Comparison of ENCODE assay signal across 20 cellular contexts in genomic region chr1:99084562-99084961, GRCh38.
DNase-seq lines count a peak whose midpoint lies in the region; ATAC-seq, FAIRE-seq and TF ChIP-seq lines count a peak whose summit lies in the region.
"Had no signal": no experiment of that assay in that cellular context is flagged by ENCODE, and none has a peak within 500 bp of the region (broad histone marks: within the 10 kb centered on the region; RNA-seq: fewer than 3 reads in every experiment).

No MANE protein-coding gene starts in this region.

- TF ChIP-seq CTCF in glutamatergic neuron (IDR thresholded peaks at IDR 0.05; ENCODE audit: partially characterized antibody, unreplicated experiment) (no peak), CD14-positive monocyte (IDR thresholded peaks at IDR 0.05) (no peak), GM23338 (conservative IDR thresholded peaks at IDR 0.05; ENCODE audit: low read depth in 2 of 2) (no peak)

- H3K4me2 ChIP-seq in GM23338, result no peak overlapping the region

- no peaks in the 10 kb centered on the region for H3K4me1 ChIP-seq in GM23338 (ENCODE audit: insufficient read depth)
- H3K4me1 ChIP-seq: left ventricle myocardium inferior, transverse colon had no signal

- H3K9me2 ChIP-seq in GM23338 (ENCODE audit: insufficient read depth), result 0 out of 2 replicates have a peak, but pooled peaks cover 10% of the 10 kb centered on the region

- no peaks in the 10 kb centered on the region for H3K79me2 ChIP-seq in GM23338 (replicated peaks; ENCODE audit: insufficient read depth)

- H3K4me1 Mint-ChIP-seq in glutamatergic neuron (ENCODE audit: low read depth, unreplicated experiment) (no peaks in the 10 kb centered on the region), CD14-positive monocyte (no peaks in the 10 kb centered on the region), GM23338 (no peaks in the 10 kb centered on the region)

- H3K27me3 ChIP-seq in GM23338 (ENCODE audit: insufficient read depth), result no peaks in the 10 kb centered on the region
- H3K27me3 ChIP-seq: transverse colon had no signal

- H3K4me3 Mint-ChIP-seq in glutamatergic neuron (ENCODE audit: unreplicated experiment), result no peak overlapping the region
- no peak overlapping the region for H3K4me3 Mint-ChIP-seq in CD14-positive monocyte
- H3K4me3 Mint-ChIP-seq in GM23338, result no peak overlapping the region

- H2AFZ ChIP-seq in GM23338, result no peak overlapping the region

- no peak for FAIRE-seq in GM12891 (lab: Jason Lieb, UNC)
- FAIRE-seq: A204.1, astrocyte had no signal

- DNase-seq in GM12891 (ENCODE audit: insufficient read length, low spot score) (no peak), glutamatergic neuron (no peak), CD14-positive monocyte (ENCODE audit: low spot score) (no peak), GM23338 (ENCODE audit: low spot score) (no peak)
- no peak for DNase-seq in activated naive CD4-positive, alpha-beta T cell treated with Interleukin-2 at 50 U/mL for 16 hours
- DNase-seq: activated CD4-positive, alpha-beta T cell treated with anti-CD3 and anti-CD28 coated beads for 48 hours; dermis blood vessel endothelial cell; KG1; left ventricle myocardium inferior; NCI-H187; NCI-H748 treated with DMSO at 0.1 percent for 48 hours; stimulated activated CD4-positive, alpha-beta T cell treated with anti-CD3 and anti-CD28 coated beads, Interleukin-2, amount 100 ng/mL, for 24 hours; T-helper 2 cell; transverse colon had no signal

- no peaks in the 10 kb centered on the region for H3K27me3 Mint-ChIP-seq in glutamatergic neuron (ENCODE audit: unreplicated experiment)
- peaks cover 0 to 2% (median 0%) of the 10 kb centered on the region in 3 donors for H3K27me3 Mint-ChIP-seq in CD14-positive monocyte (ENCODE audit: low read depth in 3 of 3)
- no peaks in the 10 kb centered on the region for H3K27me3 Mint-ChIP-seq in GM23338 (ENCODE audit: insufficient read depth, low read depth, poor library complexity)

- H3K27ac Mint-ChIP-seq in glutamatergic neuron (ENCODE audit: unreplicated experiment), result no peak overlapping the region
- H3K27ac Mint-ChIP-seq in CD14-positive monocyte, result no peak overlapping the region
- no peak overlapping the region for H3K27ac Mint-ChIP-seq in GM23338

- H3K27ac ChIP-seq in GM23338 (ENCODE audit: low read depth), result no peak overlapping the region
- H3K27ac ChIP-seq: left ventricle myocardium inferior, RWPE1, transverse colon had no signal

- no peak for TF ChIP-seq POLR2A in GM12891 (IDR thresholded peaks at IDR 0.05; ENCODE audit: low read depth, low read length)

- no peaks in the 10 kb centered on the region for H3K36me3 ChIP-seq in GM23338 (ENCODE audit: insufficient read depth)
- H3K36me3 ChIP-seq: left ventricle myocardium inferior, transverse colon had no signal

- H3K36me3 Mint-ChIP-seq in glutamatergic neuron (ENCODE audit: unreplicated experiment), result peaks cover 5% of the 10 kb centered on the region
- no peaks in the 10 kb centered on the region for H3K36me3 Mint-ChIP-seq in CD14-positive monocyte
- no peaks in the 10 kb centered on the region for H3K36me3 Mint-ChIP-seq in GM23338 (ENCODE audit: low read depth)

- ATAC-seq in GM19351 (IDR thresholded peaks at IDR 0.05; ENCODE audit: unreplicated experiment) (peak; percentile 72), HG02623 (IDR thresholded peaks at IDR 0.05; ENCODE audit: unreplicated experiment) (peak; percentile 62), HG03196 (IDR thresholded peaks at IDR 0.05; ENCODE audit: unreplicated experiment) (peak; percentile 72), GM23338 (no peak)

- H3K9me3 Mint-ChIP-seq in glutamatergic neuron (ENCODE audit: unreplicated experiment), result peaks cover 3% of the 10 kb centered on the region
- H3K9me3 Mint-ChIP-seq in CD14-positive monocyte, result peaks cover 3 to 12% (median 8%) of the 10 kb centered on the region in 7 donors
- peaks cover 3% of the 10 kb centered on the region; the same call in 1 of the 3 replicates for H3K9me3 Mint-ChIP-seq in GM23338

- intact Hi-C loops in CD14-positive monocyte (cut with micrococcal nuclease), result no loop called here

- H3K4me3 ChIP-seq in GM23338, result no peak overlapping the region
- H3K4me3 ChIP-seq: left ventricle myocardium inferior, transverse colon had no signal

- no peaks in the 10 kb centered on the region for H3F3A ChIP-seq in GM23338 (replicated peaks; ENCODE audit: low read depth)

- H4K20me1 ChIP-seq in GM23338 (replicated peaks; ENCODE audit: insufficient read depth), result no peaks in the 10 kb centered on the region

TF ChIP-seq in GM12891, 5 proteins besides CTCF, POLR2A, EP300 and RAD21:
- TF ChIP-seq POLR2AphosphoS5 (IDR thresholded peaks at IDR 0.05; ENCODE audit: low read depth, low read length) (no peak), SPI1 (IDR thresholded peaks at IDR 0.05; ENCODE audit: low read depth, low read length) (peak; percentile 29; the same call in 1 of the 2 replicates), TAF1 (IDR thresholded peaks at IDR 0.05; ENCODE audit: low read depth, low read length) (no peak)

TF ChIP-seq in GM23338, 12 proteins besides CTCF, POLR2A, EP300 and RAD21 (continues in another document):
- no peak for TF ChIP-seq NANOG (IDR thresholded peaks at IDR 0.05; ENCODE audit: borderline replicate concordance)
- no peak for TF ChIP-seq JUNB (IDR thresholded peaks at IDR 0.05; ENCODE audit: unreplicated experiment)
- TF ChIP-seq STAT1 (IDR thresholded peaks at IDR 0.05; ENCODE audit: unreplicated experiment), result no peak
- TF ChIP-seq CREB1 (CRISPR knock-in tag; IDR thresholded peaks at IDR 0.05; ENCODE audit: low read depth), result no peak
- no peak for TF ChIP-seq ZNF114 (CRISPR knock-in tag; IDR thresholded peaks at IDR 0.05)
- TF ChIP-seq, protein P1, sequence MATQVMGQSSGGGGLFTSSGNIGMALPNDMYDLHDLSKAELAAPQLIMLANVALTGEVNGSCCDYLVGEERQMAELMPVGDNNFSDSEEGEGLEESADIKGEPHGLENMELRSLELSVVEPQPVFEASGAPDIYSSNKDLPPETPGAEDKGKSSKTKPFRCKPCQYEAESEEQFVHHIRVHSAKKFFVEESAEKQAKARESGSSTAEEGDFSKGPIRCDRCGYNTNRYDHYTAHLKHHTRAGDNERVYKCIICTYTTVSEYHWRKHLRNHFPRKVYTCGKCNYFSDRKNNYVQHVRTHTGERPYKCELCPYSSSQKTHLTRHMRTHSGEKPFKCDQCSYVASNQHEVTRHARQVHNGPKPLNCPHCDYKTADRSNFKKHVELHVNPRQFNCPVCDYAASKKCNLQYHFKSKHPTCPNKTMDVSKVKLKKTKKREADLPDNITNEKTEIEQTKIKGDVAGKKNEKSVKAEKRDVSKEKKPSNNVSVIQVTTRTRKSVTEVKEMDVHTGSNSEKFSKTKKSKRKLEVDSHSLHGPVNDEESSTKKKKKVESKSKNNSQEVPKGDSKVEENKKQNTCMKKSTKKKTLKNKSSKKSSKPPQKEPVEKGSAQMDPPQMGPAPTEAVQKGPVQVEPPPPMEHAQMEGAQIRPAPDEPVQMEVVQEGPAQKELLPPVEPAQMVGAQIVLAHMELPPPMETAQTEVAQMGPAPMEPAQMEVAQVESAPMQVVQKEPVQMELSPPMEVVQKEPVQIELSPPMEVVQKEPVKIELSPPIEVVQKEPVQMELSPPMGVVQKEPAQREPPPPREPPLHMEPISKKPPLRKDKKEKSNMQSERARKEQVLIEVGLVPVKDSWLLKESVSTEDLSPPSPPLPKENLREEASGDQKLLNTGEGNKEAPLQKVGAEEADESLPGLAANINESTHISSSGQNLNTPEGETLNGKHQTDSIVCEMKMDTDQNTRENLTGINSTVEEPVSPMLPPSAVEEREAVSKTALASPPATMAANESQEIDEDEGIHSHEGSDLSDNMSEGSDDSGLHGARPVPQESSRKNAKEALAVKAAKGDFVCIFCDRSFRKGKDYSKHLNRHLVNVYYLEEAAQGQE (IDR thresholded peaks at IDR 0.05; ENCODE audit: unreplicated experiment), result no peak
- no peak for TF ChIP-seq POLR2AphosphoS5 (IDR thresholded peaks at IDR 0.05; ENCODE audit: low read depth)
- TF ChIP-seq EZH2 (IDR thresholded peaks at IDR 0.05; ENCODE audit: low read depth, unreplicated experiment), result no peak
- TF ChIP-seq, protein P2, sequence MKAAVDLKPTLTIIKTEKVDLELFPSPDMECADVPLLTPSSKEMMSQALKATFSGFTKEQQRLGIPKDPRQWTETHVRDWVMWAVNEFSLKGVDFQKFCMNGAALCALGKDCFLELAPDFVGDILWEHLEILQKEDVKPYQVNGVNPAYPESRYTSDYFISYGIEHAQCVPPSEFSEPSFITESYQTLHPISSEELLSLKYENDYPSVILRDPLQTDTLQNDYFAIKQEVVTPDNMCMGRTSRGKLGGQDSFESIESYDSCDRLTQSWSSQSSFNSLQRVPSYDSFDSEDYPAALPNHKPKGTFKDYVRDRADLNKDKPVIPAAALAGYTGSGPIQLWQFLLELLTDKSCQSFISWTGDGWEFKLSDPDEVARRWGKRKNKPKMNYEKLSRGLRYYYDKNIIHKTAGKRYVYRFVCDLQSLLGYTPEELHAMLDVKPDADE (IDR thresholded peaks at IDR 0.05), result no peak
- TF ChIP-seq EZH2phosphoT487 (IDR thresholded peaks at IDR 0.05; ENCODE audit: unreplicated experiment), result no peak
- no peak for TF ChIP-seq ZNF331 (CRISPR knock-in tag; IDR thresholded peaks at IDR 0.05; ENCODE audit: low read depth)
